In genomic region chr2:203706403-203706802, GRCh38 we compare ENCODE assay signal across 8 cellular contexts. TPM values are rescaled to one million over a fixed set of nuclear protein-coding genes. Genes with fewer than 3 reads are reported as not detected.
DNase-seq lines count a peak whose midpoint lies in the region; ATAC-seq and TF ChIP-seq lines count a peak whose summit lies in the region.

CD28 (plus strand) TSS chr2:203706639; CDS start chr2:203706697, 58 bp downstream.

- no peaks in the 10 kb centered on the region for H3K36me3 ChIP-seq in naive thymus-derived CD4-positive, alpha-beta T cell (ENCODE audit: control insufficient read depth in 2 of 3, insufficient read depth in 3 of 3, low read length in 3 of 3)
- no peaks in the 10 kb centered on the region for H3K36me3 ChIP-seq in upper lobe of left lung

- CTCF ChIA-PET in naive thymus-derived CD4-positive, alpha-beta T cell (lab: Charles Lee): interaction anchor here (0.8 to 2.5 kb wide), 8 partner anchors 10 to 203 kb away, joined by 3 to 16 read pairs (median 6); no protein-coding TSS in a partner anchor

- peak; percentile 77 for DNase-seq in activated CD8-positive, alpha-beta memory T cell treated with anti-CD3 and anti-CD28 coated beads, Interleukin-2, amount 50 U/mL, for 4 hours
- peak; percentile 59 to 96 (median 94) for DNase-seq in naive thymus-derived CD4-positive, alpha-beta T cell
- peak; percentile 8 to 45 for DNase-seq in upper lobe of left lung
- DNase-seq in OCI-M2 (lab: John Stamatoyannopoulos, UW; ENCODE audit: unreplicated experiment): no peak
- DNase-seq in NCI-H526 (lab: John Stamatoyannopoulos, UW): no peak
- DNase-seq in GM03348 (ENCODE audit: low spot score): no peak

- peaks cover 0 to 24% (median 2%) of the 10 kb centered on the region in 11 donors for H3K9me3 Mint-ChIP-seq in naive thymus-derived CD4-positive, alpha-beta T cell

- no peak for TF ChIP-seq CTCF in upper lobe of left lung (IDR thresholded peaks at IDR 0.05)

- peak within 1 kb of the TSS; percentile 95 for H3K27ac ChIP-seq in naive thymus-derived CD4-positive, alpha-beta T cell (ENCODE audit: low read depth, low read length)
- H3K27ac ChIP-seq in upper lobe of left lung: peak within 1 kb of the TSS in 1 of 4 donors; percentile 37

- peak within 1 kb of the TSS; percentile 92 to 99 (median 97) for H3K27ac Mint-ChIP-seq in naive thymus-derived CD4-positive, alpha-beta T cell

- no peaks in the 10 kb centered on the region for H3K27me3 ChIP-seq in naive thymus-derived CD4-positive, alpha-beta T cell (ENCODE audit: control insufficient read depth in 2 of 2, insufficient read depth in 2 of 2, low read length in 2 of 2)
- H3K27me3 ChIP-seq in upper lobe of left lung: no peaks in the 10 kb centered on the region

- peak in 1 of 4 donors; percentile 13 for TF ChIP-seq EP300 in upper lobe of left lung (IDR thresholded peaks at IDR 0.05)

- WGBS in upper lobe of left lung, 2 donors: 54 to 70% methylated on average over 9 of the region's 9 CpGs

- peaks cover 13 to 50% (median 41%) of the 10 kb centered on the region in 7 donors for H3K4me1 Mint-ChIP-seq in naive thymus-derived CD4-positive, alpha-beta T cell

- peak in 1 of 4 donors; percentile 64 for TF ChIP-seq POLR2A in upper lobe of left lung (IDR thresholded peaks at IDR 0.05)

- peak; percentile 91 for ATAC-seq in GM19468 (IDR thresholded peaks at IDR 0.05; ENCODE audit: extremely low read depth, unreplicated experiment)
- ATAC-seq in HG03521 (IDR thresholded peaks at IDR 0.05; ENCODE audit: unreplicated experiment): peak; percentile 99
- ATAC-seq in naive thymus-derived CD4-positive, alpha-beta T cell: peak; percentile 90
- peak in 1 of 2 donors; percentile 58 for ATAC-seq in upper lobe of left lung (ENCODE audit: low FRiP score in 2 of 2)

- peak within 1 kb of the TSS; percentile 82 to 97 (median 94) for H3K4me3 Mint-ChIP-seq in naive thymus-derived CD4-positive, alpha-beta T cell

- POLR2A ChIA-PET in naive thymus-derived CD4-positive, alpha-beta T cell (lab: Charles Lee): interaction anchor here (0.7 to 9.7 kb wide), 18 partner anchors 11 to 230 kb away, joined by 3 to 243 read pairs (median 4); partner anchors contain the start of gene ICOS

- H3K9me3 ChIP-seq in naive thymus-derived CD4-positive, alpha-beta T cell (ENCODE audit: control insufficient read depth in 2 of 3, low read length in 3 of 3): no peaks in the 10 kb centered on the region
- peaks cover 0 to 4% (median 0%) of the 10 kb centered on the region in 4 donors for H3K9me3 ChIP-seq in upper lobe of left lung

- intact Hi-C loops in naive thymus-derived CD4-positive, alpha-beta T cell (cut with micrococcal nuclease): loop anchor here (1.0 to 5.0 kb wide), 13 partner anchors 12 to 231 kb away; partner anchors contain the start of genes ICOS (in 2 of the 2), CTLA4 (in 1 of the 2) and RAPH1 (in 1 of the 2)

- peaks cover 30 to 39% of the 10 kb centered on the region in 2 donors for H3K4me1 ChIP-seq in naive thymus-derived CD4-positive, alpha-beta T cell (ENCODE audit: control insufficient read depth in 2 of 2, insufficient read depth in 2 of 2, low read length in 2 of 2)
- H3K4me1 ChIP-seq in upper lobe of left lung: peaks cover 0 to 6% (median 0%) of the 10 kb centered on the region in 4 donors

- peaks cover 2 to 42% (median 24%) of the 10 kb centered on the region in 5 donors for H3K36me3 Mint-ChIP-seq in naive thymus-derived CD4-positive, alpha-beta T cell

- no peaks in the 10 kb centered on the region for H3K27me3 Mint-ChIP-seq in naive thymus-derived CD4-positive, alpha-beta T cell

- H3K4me3 ChIP-seq in naive thymus-derived CD4-positive, alpha-beta T cell (ENCODE audit: low read length): peak within 1 kb of the TSS; percentile 70
- no peak within 1 kb of the TSS for H3K4me3 ChIP-seq in upper lobe of left lung

RNA-seq across cellular contexts. Expression of gene CD28, which starts in this region (rescaled TPM):
- total RNA-seq in naive thymus-derived CD4-positive, alpha-beta T cell: 100 to 1,000 TPM in 4 of 5 experiments, 10 to 100 TPM in 1; 66.7 to 224 (median 121) TPM
- 10 to 100 TPM; 52.2 to 67.5 TPM for polyA plus RNA-seq in naive thymus-derived CD4-positive, alpha-beta T cell
- 1 to 10 TPM in 4 of 6 donors, under 1 TPM in 2; under 0.01 to 3.3 (median 1.4) TPM for total RNA-seq in upper lobe of left lung

Comparison
In these comparisons a context has a peak if more than half of its experiments do, and no peak if none do; other contexts are left out.
1. RNA of gene CD28 (total RNA-seq): 66.7 to 224 TPM in naive thymus-derived CD4-positive, alpha-beta T cell; under 0.01 to 3.3 TPM in upper lobe of left lung; every median in the first group is over 10 times any median in the second.
2. DNase-seq: peak in activated CD8-positive, alpha-beta memory T cell treated with anti-CD3 and anti-CD28 coated beads, Interleukin-2, amount 50 U/mL, for 4 hours (single experiment), naive thymus-derived CD4-positive, alpha-beta T cell (9 of 9) and upper lobe of left lung (2 of 2); none in OCI-M2 (single experiment), NCI-H526 (0 of 2) and GM03348 (single experiment).